ENCODE assay signal across 8 cellular contexts in the genomic region with DNA sequence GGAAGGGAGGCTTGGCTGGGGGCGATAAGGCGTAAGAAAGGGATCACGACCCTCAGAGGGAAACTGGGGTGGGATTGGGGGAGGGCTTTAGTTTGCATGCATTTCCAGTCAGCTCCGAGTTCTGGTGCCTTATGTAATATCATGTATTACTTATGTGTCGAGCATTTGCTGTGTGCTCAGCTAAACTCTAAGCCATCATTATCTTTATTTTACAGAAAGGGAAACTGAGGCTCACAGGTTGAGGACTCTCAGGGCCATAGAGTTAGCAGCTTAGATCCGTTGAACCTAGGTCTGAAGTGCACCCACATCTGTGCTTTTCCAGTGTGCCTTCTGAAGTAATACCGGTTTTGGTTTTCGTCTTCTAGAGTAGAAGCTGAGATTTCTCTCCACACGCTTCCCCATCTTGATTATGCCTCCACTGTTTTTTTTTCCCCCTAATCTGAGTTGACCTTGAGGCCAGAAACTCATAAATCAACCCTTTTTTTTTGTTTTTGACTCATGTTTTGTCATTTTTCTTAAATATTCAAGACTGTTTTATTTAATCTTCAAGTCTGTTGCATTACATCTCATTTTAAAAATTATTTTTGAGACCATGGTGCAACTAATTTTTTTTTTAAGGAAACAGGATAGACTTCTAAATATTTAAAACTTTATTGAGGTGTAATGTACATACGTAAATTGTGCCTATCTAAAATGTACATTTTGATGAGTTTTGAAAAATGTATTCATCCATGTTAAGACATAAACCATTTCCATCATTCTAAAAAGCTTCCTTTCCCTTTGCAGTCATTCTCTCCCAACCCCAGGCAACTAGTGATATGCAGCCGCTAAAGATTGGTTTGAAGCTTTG. TPM values are rescaled to one million over a fixed set of nuclear protein-coding genes. Genes with fewer than 3 reads are reported as not detected.
DNase-seq lines count a peak whose midpoint lies in the region; ATAC-seq and TF ChIP-seq lines count a peak whose summit lies in the region.

No MANE protein-coding gene starts in this region.

- no peak for TF ChIP-seq POLR2A in esophagus squamous epithelium (IDR thresholded peaks at IDR 0.05)

- H3K9me3 ChIP-seq in SJCRH30 (replicated peaks) = no peaks in the 10 kb centered on the region
- H3K9me3 ChIP-seq in esophagus squamous epithelium = no peaks in the 10 kb centered on the region
- peaks cover 3% of the 10 kb centered on the region for H3K9me3 ChIP-seq in psoas muscle

- intact Hi-C loops in activated CD4-positive, alpha-beta T cell treated with anti-CD3 and anti-CD28 coated beads, Interleukin-2, amount 10 ng/mL, durations not matched to agents 24 days and 14 days (cut with micrococcal nuclease) = loop anchor here (1.0 to 10.0 kb wide), 6 partner anchors 20 to 329 kb away; a partner anchor contains a TSS
- intact Hi-C loops in esophagus squamous epithelium (cut with DNase I) (no loop called here), psoas muscle (cut with DNase I) (no loop called here)

- peak overlapping the region; percentile 97 for H3K27ac Mint-ChIP-seq in activated CD4-positive, alpha-beta T cell treated with anti-CD3 and anti-CD28 coated beads, Interleukin-2, amount 10 ng/mL, durations not matched to agents 24 days and 14 days

- H3K36me3 ChIP-seq in SJCRH30 (peaks cover 12% of the 10 kb centered on the region), esophagus squamous epithelium (peaks cover 0 to 34% (median 12%) of the 10 kb centered on the region in 3 donors), psoas muscle (ENCODE audit: insufficient read depth in 1 of 2, low read depth in 1 of 2) (peaks cover 4 to 16% of the 10 kb centered on the region in 2 donors)

- WGBS in esophagus squamous epithelium, 2 donors = 9 to 11% methylated on average over 11 of the region's 11 CpGs
- 17 to 20% (median 18%) methylated on average over 11 of the region's 11 CpGs for WGBS in psoas muscle, 3 donors

- H3K27ac ChIP-seq in SJCRH30 (peak overlapping the region; percentile 24; the same call in 1 of the 2 replicates), esophagus squamous epithelium (peak overlapping the region; percentile 83 to 90 (median 87)), psoas muscle (peak overlapping the region; percentile 83)

- peaks cover 15% of the 10 kb centered on the region for H3K9me3 Mint-ChIP-seq in activated CD4-positive, alpha-beta T cell treated with anti-CD3 and anti-CD28 coated beads, Interleukin-2, amount 10 ng/mL, durations not matched to agents 24 days and 14 days

- no peaks in the 10 kb centered on the region for H3K27me3 ChIP-seq in SJCRH30
- no peaks in the 10 kb centered on the region for H3K27me3 ChIP-seq in esophagus squamous epithelium
- H3K27me3 ChIP-seq in psoas muscle (ENCODE audit: insufficient read depth in 3 of 3, low read length in 2 of 3) = no peaks in the 10 kb centered on the region

- peak overlapping the region; percentile 100 for H3K4me3 Mint-ChIP-seq in activated CD4-positive, alpha-beta T cell treated with anti-CD3 and anti-CD28 coated beads, Interleukin-2, amount 10 ng/mL, durations not matched to agents 24 days and 14 days

- peaks cover 40% of the 10 kb centered on the region for H3K36me3 Mint-ChIP-seq in activated CD4-positive, alpha-beta T cell treated with anti-CD3 and anti-CD28 coated beads, Interleukin-2, amount 10 ng/mL, durations not matched to agents 24 days and 14 days (ENCODE audit: low read depth)

- no peak for DNase-seq in activated CD4-positive, alpha-beta T cell treated with anti-CD3 and anti-CD28 coated beads, Interleukin-2, amount 10 ng/mL, durations not matched to agents 24 days and 14 days
- DNase-seq in activated CD4-positive, alpha-beta T cell treated with anti-CD3 and anti-CD28 coated beads for 48 hours = no peak
- DNase-seq in SJCRH30 (peak in 1 of 2 experiments; percentile 17), esophagus squamous epithelium (lab: John Stamatoyannopoulos, UW) (no peak), psoas muscle (no peak), cerebellar nuclear complex (lab: John Stamatoyannopoulos, UW) (no peak), GM19240 (ENCODE audit: insufficient read length, low spot score) (no peak), hippocampal formation (lab: John Stamatoyannopoulos, UW) (no peak)

- H3K4me1 Mint-ChIP-seq in activated CD4-positive, alpha-beta T cell treated with anti-CD3 and anti-CD28 coated beads, Interleukin-2, amount 10 ng/mL, durations not matched to agents 24 days and 14 days = peaks cover 39% of the 10 kb centered on the region

- TF ChIP-seq CTCF in esophagus squamous epithelium (IDR thresholded peaks at IDR 0.05) = no peak
- TF ChIP-seq CTCF in psoas muscle (IDR thresholded peaks at IDR 0.05) = no peak

- no peaks in the 10 kb centered on the region for H3K27me3 Mint-ChIP-seq in activated CD4-positive, alpha-beta T cell treated with anti-CD3 and anti-CD28 coated beads, Interleukin-2, amount 10 ng/mL, durations not matched to agents 24 days and 14 days

- H3K4me3 ChIP-seq in SJCRH30 (peak overlapping the region; percentile 75), esophagus squamous epithelium (peak overlapping the region; percentile 61 to 86 (median 74)), psoas muscle (peak overlapping the region; percentile 87)

- ATAC-seq in psoas muscle = peak in 1 of 4 donors; percentile 4

- H3K4me1 ChIP-seq in SJCRH30 (0 out of 2 replicates have a peak, but pooled peaks cover 2% of the 10 kb centered on the region), esophagus squamous epithelium (peaks cover 0 to 27% (median 3%) of the 10 kb centered on the region in 3 donors), psoas muscle (peaks cover 7% of the 10 kb centered on the region)

RNA-seq across cellular contexts. Expression of a gene that starts 0.7 kb away (rescaled TPM):
- 154 and 166 TPM in 2 replicates for total RNA-seq in activated CD4-positive, alpha-beta T cell treated with anti-CD3 and anti-CD28 coated beads, Interleukin-2, amount 10 ng/mL, durations not matched to agents 24 days and 14 days
- 99.5 and 110 TPM in 2 replicates for total RNA-seq in SJCRH30 (2014; rRNA removed; shearing (Covaris generic))
- total RNA-seq in esophagus squamous epithelium = 10 to 100 TPM; 23.7 to 45.7 (median 39.6) TPM
- total RNA-seq in psoas muscle = 10 to 100 TPM; 50.1 to 68.4 (median 55.0) TPM
- polyA plus RNA-seq in psoas muscle = 10 to 100 TPM; 42.1 to 92.8 (median 54.5) TPM

RNA-seq across cellular contexts. Expression of a gene that starts 39.4 kb away (rescaled TPM):
- total RNA-seq in activated CD4-positive, alpha-beta T cell treated with anti-CD3 and anti-CD28 coated beads, Interleukin-2, amount 10 ng/mL, durations not matched to agents 24 days and 14 days = 58.3 and 71.1 TPM in 2 replicates
- total RNA-seq in SJCRH30 (2014; rRNA removed; shearing (Covaris generic)) = 11.2 and 14.4 TPM in 2 replicates
- 10 to 100 TPM in 3 of 4 donors, 1 to 10 TPM in 1; 9.3 to 18.9 (median 12.9) TPM for total RNA-seq in esophagus squamous epithelium
- 10 to 100 TPM; 39.3 to 45.1 (median 40.4) TPM for total RNA-seq in psoas muscle
- polyA plus RNA-seq in psoas muscle = 10 to 100 TPM; 17.7 to 36.8 (median 26.6) TPM

Comparison
In these comparisons a context has a peak if more than half of its experiments do, and no peak if none do; other contexts are left out.
1. H3K27ac ChIP-seq: peak in every context shown above with its lines; median percentile 87 in esophagus squamous epithelium; 83 in psoas muscle; 24 in SJCRH30.